Comparison of ENCODE assay signal across 27 cellular contexts in genomic region chr2:39757156-39757555, GRCh38.
"Had no signal": no experiment of that assay in that cellular context is flagged by ENCODE, and none has a peak within 500 bp of the region (broad histone marks: within the 10 kb centered on the region; RNA-seq: fewer than 3 reads in every experiment).

No MANE protein-coding gene starts in this region.

- H3K4me1 Mint-ChIP-seq: mesothelial cell of epicardium; naive B cell; stimulated activated effector memory CD8-positive, alpha-beta T cell treated with anti-CD3 and anti-CD28 coated beads, Interleukin-12 subunit alpha, Interleukin-12 subunit beta, amount 100 ng/mL, for 72 hours; stimulated activated naive CD8-positive, alpha-beta T cell treated with anti-CD3 and anti-CD28 coated beads, Interleukin-15, amount 100 ng/mL, for 72 hours had no signal

- H3K27ac ChIP-seq: left lung, lower lobe of right lung, ovary, right atrium auricular region, right lobe of liver, thyroid gland, transverse colon, upper lobe of left lung, vagina had no signal

- H3K9me3 Mint-ChIP-seq: mesothelial cell of epicardium; naive B cell; natural killer cell; stimulated activated effector memory CD8-positive, alpha-beta T cell treated with anti-CD3 and anti-CD28 coated beads, Interleukin-12 subunit alpha, Interleukin-12 subunit beta, amount 100 ng/mL, for 72 hours; stimulated activated naive CD8-positive, alpha-beta T cell treated with anti-CD3 and anti-CD28 coated beads, Interleukin-15, amount 100 ng/mL, for 72 hours had no signal

- DNase-seq: hippocampal formation; kidney; left colon; left lung; lower lobe of right lung; mammary epithelial cell; mesendoderm; naive B cell; natural killer cell; ovary; right lobe of liver; stimulated activated CD4-positive, alpha-beta T cell treated with anti-CD3 and anti-CD28 coated beads, Interleukin-12 subunit alpha, Interleukin-12 subunit beta, amount 100 ng/mL, for 4 hours; stimulated activated CD4-positive, alpha-beta T cell treated with anti-CD3 and anti-CD28 coated beads, Interleukin-15, amount 100 ng/mL, for 24 hours; stimulated activated CD4-positive, alpha-beta T cell treated with anti-CD3 and anti-CD28 coated beads, Interleukin-2, amount 100 ng/mL, for 24 hours; stimulated activated CD4-positive, alpha-beta T cell treated with anti-CD3 and anti-CD28 coated beads, Interleukin-4, amount 100 ng/mL, for 24 hours; stimulated activated naive CD4-positive, alpha-beta T cell treated with Interleukin-2 at 50 U/mL for 16 hours; stimulated activated naive CD8-positive, alpha-beta T cell treated with anti-CD3 and anti-CD28 coated beads, Interleukin-15, amount 100 ng/mL, for 72 hours; substantia nigra; thyroid gland; transverse colon; upper lobe of left lung had no signal

- H3K9me3 ChIP-seq: left lung, lower lobe of right lung, ovary, right atrium auricular region, right lobe of liver, thyroid gland, transverse colon, upper lobe of left lung, vagina had no signal

- H3K27ac Mint-ChIP-seq: mesothelial cell of epicardium; natural killer cell; progenitor cell of endocrine pancreas; stimulated activated effector memory CD8-positive, alpha-beta T cell treated with anti-CD3 and anti-CD28 coated beads, Interleukin-12 subunit alpha, Interleukin-12 subunit beta, amount 100 ng/mL, for 72 hours; stimulated activated naive CD8-positive, alpha-beta T cell treated with anti-CD3 and anti-CD28 coated beads, Interleukin-15, amount 100 ng/mL, for 72 hours had no signal

- H3K4me3 Mint-ChIP-seq: mesothelial cell of epicardium; natural killer cell; stimulated activated effector memory CD8-positive, alpha-beta T cell treated with anti-CD3 and anti-CD28 coated beads, Interleukin-12 subunit alpha, Interleukin-12 subunit beta, amount 100 ng/mL, for 72 hours; stimulated activated naive CD8-positive, alpha-beta T cell treated with anti-CD3 and anti-CD28 coated beads, Interleukin-15, amount 100 ng/mL, for 72 hours had no signal

- H3K4me3 ChIP-seq: left lung, lower lobe of right lung, ovary, right atrium auricular region, right lobe of liver, thyroid gland, transverse colon, upper lobe of left lung, vagina had no signal

- H3K4me1 ChIP-seq: left lung, lower lobe of right lung, right atrium auricular region, right lobe of liver, thyroid gland, upper lobe of left lung, vagina had no signal

- ATAC-seq: left colon; left lung; lower lobe of right lung; natural killer cell; right lobe of liver; stimulated activated effector memory CD8-positive, alpha-beta T cell treated with anti-CD3 and anti-CD28 coated beads, Interleukin-12 subunit alpha, Interleukin-12 subunit beta, amount 100 ng/mL, for 72 hours; stimulated activated naive CD8-positive, alpha-beta T cell treated with anti-CD3 and anti-CD28 coated beads, Interleukin-15, amount 100 ng/mL, for 72 hours had no signal

- H3K27me3 ChIP-seq: left lung, ovary, right atrium auricular region, right lobe of liver, thyroid gland, transverse colon, upper lobe of left lung, vagina had no signal

- H3K27me3 Mint-ChIP-seq: naive B cell; progenitor cell of endocrine pancreas; stimulated activated naive CD8-positive, alpha-beta T cell treated with anti-CD3 and anti-CD28 coated beads, Interleukin-15, amount 100 ng/mL, for 72 hours had no signal

- FAIRE-seq: islet of Langerhans, kidney had no signal

- H3K36me3 ChIP-seq: ovary had no signal
